6 cellular contexts compared by ENCODE assay signal in the genomic region with DNA sequence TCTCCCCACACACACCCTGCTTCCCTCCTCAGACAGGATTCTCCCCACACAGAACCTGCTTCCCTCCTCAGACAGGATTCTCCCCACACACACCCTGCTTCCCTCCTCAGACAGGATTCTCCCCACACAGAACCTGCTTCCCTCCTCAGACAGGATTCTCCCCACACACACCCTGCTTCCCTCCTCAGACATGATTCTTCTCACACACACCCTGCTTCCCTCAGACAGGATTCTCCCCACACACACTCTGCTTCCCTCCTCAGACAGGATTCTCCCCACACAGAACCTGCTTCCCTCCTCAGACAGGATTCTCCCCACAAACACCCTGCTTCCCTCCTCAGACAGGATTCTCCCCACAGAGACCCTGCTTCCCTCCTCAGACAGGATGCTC. TPM values are rescaled to one million over a fixed set of nuclear protein-coding genes. Genes with fewer than 3 reads are reported as not detected.
A peak's percentile ranks its signal among the peaks of the same experiment; 100 is the strongest.
DNase-seq lines count a peak whose midpoint lies in the region; ATAC-seq and TF ChIP-seq lines count a peak whose summit lies in the region.
"Not testable (repeated sequence)": the region's sequence is repeated elsewhere in the genome, so short reads cannot be mapped to it uniquely, and the experiment has no call there.

No MANE protein-coding gene starts in this region.

- peaks cover 24 to 46% (median 36%) of the 10 kb centered on the region in 10 experiments for H3K4me1 ChIP-seq in BLaER1 treated with 17β-estradiol and CSF1 and Interleukin-3, amounts not matched to agents 10 nM and 100 nM
- H3K4me1 ChIP-seq in HUES64 (ENCODE audit: insufficient read depth, low read length); iPS-18a (ENCODE audit: control insufficient read depth, low read depth, low read length); neural progenitor cell: not testable (repeated sequence)

- not testable (repeated sequence) for H2AFZ ChIP-seq in neural progenitor cell (replicated peaks)

- peaks cover 26% of the 10 kb centered on the region for H3F3A ChIP-seq in neural progenitor cell (ENCODE audit: low read depth)

- intact Hi-C loops in activated CD4-positive, alpha-beta T cell treated with anti-CD3 and anti-CD28 coated beads, Interleukin-2, amount 10 ng/mL, durations not matched to agents 24 days and 14 days (cut with micrococcal nuclease), result not testable (repeated sequence)

- H3K27me3 ChIP-seq in BLaER1 treated with 17β-estradiol and CSF1 and Interleukin-3, amounts not matched to agents 10 nM and 100 nM, result not testable (repeated sequence)
- H3K27me3 ChIP-seq in HUES64 (ENCODE audit: insufficient read depth, low read length) (peaks cover 25% of the 10 kb centered on the region), iPS-18a (ENCODE audit: control insufficient read depth, insufficient read depth, low read length) (peaks cover 34% of the 10 kb centered on the region), neural progenitor cell (peaks cover 42% of the 10 kb centered on the region)

- H3K36me3 Mint-ChIP-seq in activated CD4-positive, alpha-beta T cell treated with anti-CD3 and anti-CD28 coated beads, Interleukin-2, amount 10 ng/mL, durations not matched to agents 24 days and 14 days (ENCODE audit: low read depth); activated naive CD8-positive, alpha-beta T cell treated with anti-CD3 and anti-CD28 coated beads, Interleukin-2, amount 10 ng/mL, durations not matched to agents 7 days and 5 days; neural progenitor cell: not testable (repeated sequence)

- TF ChIP-seq CTCF in neural progenitor cell (IDR thresholded peaks at IDR 0.05), result not testable (repeated sequence)

- POLR2A ChIA-PET in activated naive CD8-positive, alpha-beta T cell treated with anti-CD3 and anti-CD28 coated beads, Interleukin-2, amount 10 ng/mL, durations not matched to agents 7 days and 5 days (lab: Charles Lee), result interaction anchor here (1.4 to 1.5 kb wide), 2 partner anchors 19 to 23 kb away, joined by 6 to 9 read pairs; partner anchors contain the start of gene ZBTB45

- H3K9ac ChIP-seq in BLaER1 treated with 17β-estradiol and CSF1 and Interleukin-3, amounts not matched to agents 10 nM and 100 nM, result peak overlapping the region in 9 of 11 experiments; percentile 74 to 88 (median 83); a peak in 19 of 22 replicates
- H3K9ac ChIP-seq in HUES64 (ENCODE audit: low read depth, low read length) (peak overlapping the region; percentile 82; the same call in 1 of the 2 replicates), iPS-18a (ENCODE audit: low read length) (peak overlapping the region; percentile 86)
- H3K9ac ChIP-seq in neural progenitor cell, result not testable (repeated sequence)

- H3K4me2 ChIP-seq in BLaER1 treated with 17β-estradiol and CSF1 and Interleukin-3, amounts not matched to agents 10 nM and 100 nM, result peak overlapping the region in 9 of 11 experiments; percentile 81 to 99 (median 96); a peak in 16 of 22 replicates
- not testable (repeated sequence) for H3K4me2 ChIP-seq in neural progenitor cell

- not testable (repeated sequence) for H3K79me2 ChIP-seq in neural progenitor cell (ENCODE audit: low read depth)

- not testable (repeated sequence) for H4K20me1 ChIP-seq in BLaER1 treated with 17β-estradiol and CSF1 and Interleukin-3, amounts not matched to agents 10 nM and 100 nM; neural progenitor cell (ENCODE audit: low read depth)

- H3K36me3 ChIP-seq in BLaER1 treated with 17β-estradiol and CSF1 and Interleukin-3, amounts not matched to agents 10 nM and 100 nM; HUES64 (ENCODE audit: insufficient read depth, low read length); iPS-18a (ENCODE audit: control insufficient read depth, low read depth, low read length); neural progenitor cell: not testable (repeated sequence)

- peak overlapping the region; percentile 20 for H3K27ac Mint-ChIP-seq in activated CD4-positive, alpha-beta T cell treated with anti-CD3 and anti-CD28 coated beads, Interleukin-2, amount 10 ng/mL, durations not matched to agents 24 days and 14 days
- H3K27ac Mint-ChIP-seq in activated naive CD8-positive, alpha-beta T cell treated with anti-CD3 and anti-CD28 coated beads, Interleukin-2, amount 10 ng/mL, durations not matched to agents 7 days and 5 days, result peak overlapping the region; percentile 87
- not testable (repeated sequence) for H3K27ac Mint-ChIP-seq in neural progenitor cell

- not testable (repeated sequence) for H3K9me3 Mint-ChIP-seq in activated CD4-positive, alpha-beta T cell treated with anti-CD3 and anti-CD28 coated beads, Interleukin-2, amount 10 ng/mL, durations not matched to agents 24 days and 14 days; activated naive CD8-positive, alpha-beta T cell treated with anti-CD3 and anti-CD28 coated beads, Interleukin-2, amount 10 ng/mL, durations not matched to agents 7 days and 5 days; neural progenitor cell

- not testable (repeated sequence) for DNase-seq in activated CD4-positive, alpha-beta T cell treated with anti-CD3 and anti-CD28 coated beads, Interleukin-2, amount 10 ng/mL, durations not matched to agents 24 days and 14 days; activated naive CD8-positive, alpha-beta T cell treated with anti-CD3 and anti-CD28 coated beads, Interleukin-2, amount 10 ng/mL, durations not matched to agents 7 days and 5 days; neural progenitor cell (ENCODE audit: low spot score)

- H3K27me3 Mint-ChIP-seq in activated CD4-positive, alpha-beta T cell treated with anti-CD3 and anti-CD28 coated beads, Interleukin-2, amount 10 ng/mL, durations not matched to agents 24 days and 14 days, result peaks cover 25% of the 10 kb centered on the region
- H3K27me3 Mint-ChIP-seq in activated naive CD8-positive, alpha-beta T cell treated with anti-CD3 and anti-CD28 coated beads, Interleukin-2, amount 10 ng/mL, durations not matched to agents 7 days and 5 days, result peaks cover 23% of the 10 kb centered on the region
- H3K27me3 Mint-ChIP-seq in neural progenitor cell (ENCODE audit: insufficient read depth, low read depth), result peaks cover 21% of the 10 kb centered on the region

- ATAC-seq in activated naive CD8-positive, alpha-beta T cell treated with anti-CD3 and anti-CD28 coated beads, Interleukin-2, amount 10 ng/mL, durations not matched to agents 7 days and 5 days (ENCODE audit: low read depth), result not testable (repeated sequence)

- peak overlapping the region; percentile 30 for H3K4me3 Mint-ChIP-seq in activated CD4-positive, alpha-beta T cell treated with anti-CD3 and anti-CD28 coated beads, Interleukin-2, amount 10 ng/mL, durations not matched to agents 24 days and 14 days
- not testable (repeated sequence) for H3K4me3 Mint-ChIP-seq in activated naive CD8-positive, alpha-beta T cell treated with anti-CD3 and anti-CD28 coated beads, Interleukin-2, amount 10 ng/mL, durations not matched to agents 7 days and 5 days
- peak overlapping the region; percentile 33 for H3K4me3 Mint-ChIP-seq in neural progenitor cell

- H3K27ac ChIP-seq in BLaER1 treated with 17β-estradiol and CSF1 and Interleukin-3, amounts not matched to agents 10 nM and 100 nM, result peak overlapping the region in 9 of 11 experiments; percentile 78 to 97 (median 91); a peak in 18 of 22 replicates
- H3K27ac ChIP-seq in HUES64 (ENCODE audit: low read depth, low read length); neural progenitor cell: not testable (repeated sequence)
- peak overlapping the region; percentile 94 for H3K27ac ChIP-seq in iPS-18a (ENCODE audit: low read length)

- peaks cover 18% of the 10 kb centered on the region for H3K4me1 Mint-ChIP-seq in activated CD4-positive, alpha-beta T cell treated with anti-CD3 and anti-CD28 coated beads, Interleukin-2, amount 10 ng/mL, durations not matched to agents 24 days and 14 days
- H3K4me1 Mint-ChIP-seq in activated naive CD8-positive, alpha-beta T cell treated with anti-CD3 and anti-CD28 coated beads, Interleukin-2, amount 10 ng/mL, durations not matched to agents 7 days and 5 days, result peaks cover 15% of the 10 kb centered on the region
- peaks cover 13% of the 10 kb centered on the region for H3K4me1 Mint-ChIP-seq in neural progenitor cell

- H3K9me3 ChIP-seq in BLaER1 treated with 17β-estradiol and CSF1 and Interleukin-3, amounts not matched to agents 10 nM and 100 nM (replicated peaks in 1 of 11); HUES64 (ENCODE audit: insufficient read depth, low read depth, low read length); iPS-18a (ENCODE audit: control insufficient read depth, low read depth, low read length); neural progenitor cell (ENCODE audit: low read depth): not testable (repeated sequence)

- H3K4me3 ChIP-seq in BLaER1 treated with 17β-estradiol and CSF1 and Interleukin-3, amounts not matched to agents 10 nM and 100 nM, result peak overlapping the region in 1 of 10 experiments; percentile 50; a peak in 1 of 20 replicates
- H3K4me3 ChIP-seq in HUES64 (ENCODE audit: low read length) (peak overlapping the region; percentile 46; the same call in 1 of the 2 replicates), iPS-18a (ENCODE audit: low read length) (peak overlapping the region; percentile 59)
- H3K4me3 ChIP-seq in neural progenitor cell, result not testable (repeated sequence)

RNA-seq across cellular contexts. Expression of gene TRIM28, which starts 4.7 kb away (rescaled TPM):
- 815 TPM for polyA plus RNA-seq in HUES64 (2013, experiment 1 of 2)
- polyA plus RNA-seq in HUES64 (2013, experiment 2 of 2), result 757 TPM
- total RNA-seq in activated CD4-positive, alpha-beta T cell treated with anti-CD3 and anti-CD28 coated beads, Interleukin-2, amount 10 ng/mL, durations not matched to agents 24 days and 14 days, result 689 and 698 TPM in 2 replicates
- 100 to 1,000 TPM; 409 to 412 TPM for total RNA-seq in activated naive CD8-positive, alpha-beta T cell treated with anti-CD3 and anti-CD28 coated beads, Interleukin-2, amount 10 ng/mL, durations not matched to agents 7 days and 5 days
- 390 and 678 TPM in 2 replicates for total RNA-seq in neural progenitor cell (ENCODE audit: low replicate concordance)

RNA-seq across cellular contexts. Expression of gene CHMP2A, which starts 15.7 kb away (rescaled TPM):
- polyA plus RNA-seq in HUES64 (2013, experiment 1 of 2), result 60.7 TPM
- polyA plus RNA-seq in HUES64 (2013, experiment 2 of 2), result 80.1 TPM
- 108 and 114 TPM in 2 replicates for total RNA-seq in activated CD4-positive, alpha-beta T cell treated with anti-CD3 and anti-CD28 coated beads, Interleukin-2, amount 10 ng/mL, durations not matched to agents 24 days and 14 days
- 100 to 1,000 TPM in 1 of 2 experiments, 10 to 100 TPM in 1; 99.0 to 111 TPM for total RNA-seq in activated naive CD8-positive, alpha-beta T cell treated with anti-CD3 and anti-CD28 coated beads, Interleukin-2, amount 10 ng/mL, durations not matched to agents 7 days and 5 days
- 141 and 148 TPM in 2 replicates for total RNA-seq in neural progenitor cell (ENCODE audit: low replicate concordance)

RNA-seq across cellular contexts. Expression of gene UBE2M, which starts 19.2 kb away (rescaled TPM):
- polyA plus RNA-seq in HUES64 (2013, experiment 1 of 2), result 89.2 TPM
- 96.9 TPM for polyA plus RNA-seq in HUES64 (2013, experiment 2 of 2)
- total RNA-seq in activated CD4-positive, alpha-beta T cell treated with anti-CD3 and anti-CD28 coated beads, Interleukin-2, amount 10 ng/mL, durations not matched to agents 24 days and 14 days, result 161 and 175 TPM in 2 replicates
- total RNA-seq in activated naive CD8-positive, alpha-beta T cell treated with anti-CD3 and anti-CD28 coated beads, Interleukin-2, amount 10 ng/mL, durations not matched to agents 7 days and 5 days, result 10 to 100 TPM; 79.5 to 81.2 TPM
- total RNA-seq in neural progenitor cell (ENCODE audit: low replicate concordance), result 59.3 and 73.3 TPM in 2 replicates

RNA-seq across cellular contexts. Expression of gene ZBTB45, which starts 19.6 kb away (rescaled TPM):
- polyA plus RNA-seq in HUES64 (2013, experiment 1 of 2), result 15.2 TPM
- polyA plus RNA-seq in HUES64 (2013, experiment 2 of 2), result 17.4 TPM
- 16.8 and 17.5 TPM in 2 replicates for total RNA-seq in activated CD4-positive, alpha-beta T cell treated with anti-CD3 and anti-CD28 coated beads, Interleukin-2, amount 10 ng/mL, durations not matched to agents 24 days and 14 days
- 10 to 100 TPM; 18.9 to 19.5 TPM for total RNA-seq in activated naive CD8-positive, alpha-beta T cell treated with anti-CD3 and anti-CD28 coated beads, Interleukin-2, amount 10 ng/mL, durations not matched to agents 7 days and 5 days
- 2.2 and 12.8 TPM in 2 replicates for total RNA-seq in neural progenitor cell (ENCODE audit: low replicate concordance)

RNA-seq across cellular contexts. Expression of gene SLC27A5, which starts 27.4 kb away (rescaled TPM):
- polyA plus RNA-seq in HUES64 (2013, experiment 1 of 2), result 12.0 TPM
- polyA plus RNA-seq in HUES64 (2013, experiment 2 of 2), result 10.6 TPM
- total RNA-seq in activated CD4-positive, alpha-beta T cell treated with anti-CD3 and anti-CD28 coated beads, Interleukin-2, amount 10 ng/mL, durations not matched to agents 24 days and 14 days, result 24.6 and 27.0 TPM in 2 replicates
- 10 to 100 TPM; 13.7 to 15.4 TPM for total RNA-seq in activated naive CD8-positive, alpha-beta T cell treated with anti-CD3 and anti-CD28 coated beads, Interleukin-2, amount 10 ng/mL, durations not matched to agents 7 days and 5 days
- 11.2 and 17.1 TPM in 2 replicates for total RNA-seq in neural progenitor cell (ENCODE audit: low replicate concordance)
